Comparison of ENCODE assay signal across 8 cellular contexts in the genomic region with DNA sequence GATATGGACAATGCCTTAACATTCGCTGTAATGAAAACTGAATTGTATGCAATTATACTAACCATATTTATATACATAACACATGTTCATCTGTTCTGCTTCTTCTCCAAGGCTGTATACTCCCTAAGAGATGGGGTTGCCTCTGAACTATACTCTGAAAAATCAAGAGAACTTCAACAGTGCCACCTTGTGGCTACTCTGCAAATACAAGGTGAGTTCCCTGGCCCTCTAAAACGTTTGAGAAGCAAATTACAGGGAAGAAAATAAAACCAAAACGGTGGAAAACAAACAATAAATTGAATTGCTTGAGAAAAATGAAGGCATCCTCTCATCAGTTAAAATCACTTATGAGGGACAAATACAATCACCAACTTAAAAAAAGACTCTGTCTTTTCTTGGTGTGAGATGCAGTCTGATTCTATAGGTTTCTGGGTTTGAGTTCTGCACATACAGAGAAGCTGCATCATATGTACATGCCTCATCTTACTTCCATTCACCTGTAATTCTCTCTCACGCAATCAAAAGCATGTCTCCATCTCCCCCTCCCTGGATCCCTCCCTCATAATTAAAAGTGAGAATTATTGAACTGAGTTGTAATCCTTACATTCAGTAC.
A peak's percentile ranks its signal among the peaks of the same experiment; 100 is the strongest.
DNase-seq lines count a peak whose midpoint lies in the region; ATAC-seq, FAIRE-seq and TF ChIP-seq lines count a peak whose summit lies in the region.

No MANE protein-coding gene starts in this region.

- intact Hi-C loops in endothelial cell of umbilical vein (cut with micrococcal nuclease) = loop anchor here (1.0 kb wide), 3 partner anchors 278 to 490 kb away; no protein-coding TSS in a partner anchor

- peak; percentile 48 for ATAC-seq in HG02588 (IDR thresholded peaks at IDR 0.05; ENCODE audit: unreplicated experiment)
- ATAC-seq in upper lobe of left lung (ENCODE audit: low FRiP score in 2 of 2) = peak; percentile 82 to 85

- WGBS in upper lobe of left lung, 2 donors = 26 to 28% methylated on average over 4 of the region's 4 CpGs

- POLR2A ChIA-PET in endothelial cell of umbilical vein (lab: Charles Lee) = no interaction called here

- H2AFZ ChIP-seq in endothelial cell of umbilical vein (ENCODE audit: low read depth, low read length) = no peak overlapping the region

- H3K4me3 ChIP-seq in endothelial cell of umbilical vein (replicated peaks in 1 of 3; ENCODE audit: insufficient read depth in 1 of 3, low read depth in 1 of 3, low read length in 3 of 3) (no peak overlapping the region), upper lobe of left lung (no peak overlapping the region)

- no peaks in the 10 kb centered on the region for H3K9me3 ChIP-seq in endothelial cell of umbilical vein (replicated peaks; ENCODE audit: control insufficient read depth, insufficient read depth, low read length)
- H3K9me3 ChIP-seq in upper lobe of left lung = no peaks in the 10 kb centered on the region

- DNase-seq in GF-D8 (lab: John Stamatoyannopoulos, UW) = peak; percentile 20
- peak; percentile 24 for DNase-seq in NCI-H2081 treated with DMSO at 0.1 percent for 48 hours (lab: John Stamatoyannopoulos, UW)
- peak; percentile 37 for DNase-seq in activated CD4-positive, CD25-positive, alpha-beta regulatory T cell treated with anti-CD3 and anti-CD28 coated beads, Interleukin-2, amount 50 U/mL, for 16 hours (ENCODE audit: low read depth, low spot score)
- DNase-seq in endothelial cell of umbilical vein (ENCODE audit: low read depth, low spot score) = peak; percentile 65
- peak; percentile 71 for DNase-seq in myocyte (ENCODE audit: low read depth)
- no peak for DNase-seq in upper lobe of left lung

- H3K9me1 ChIP-seq in endothelial cell of umbilical vein (replicated peaks; ENCODE audit: control insufficient read depth, extremely low read depth, insufficient read depth, low read length) = no peaks in the 10 kb centered on the region

- H3K9ac ChIP-seq in endothelial cell of umbilical vein (replicated peaks; ENCODE audit: extremely low read depth, insufficient read depth, low read length) = no peak overlapping the region

- peak overlapping the region; percentile 47 for H3K27ac ChIP-seq in 22Rv1
- no peak overlapping the region for H3K27ac ChIP-seq in endothelial cell of umbilical vein (ENCODE audit: insufficient read depth, low read depth, low read length)
- peak overlapping the region in 2 of 4 donors; percentile 9 to 46 for H3K27ac ChIP-seq in upper lobe of left lung

- peak; percentile 85 for FAIRE-seq in endothelial cell of umbilical vein (lab: Jason Lieb, UNC)

- H3K4me1 ChIP-seq in endothelial cell of umbilical vein (ENCODE audit: control insufficient read depth, extremely low read depth, insufficient read depth, low read length) = no peaks in the 10 kb centered on the region
- peaks cover 3 to 25% (median 14%) of the 10 kb centered on the region in 4 donors for H3K4me1 ChIP-seq in upper lobe of left lung

- dilution Hi-C loops in endothelial cell of umbilical vein (cut with MboI; ENCODE audit: extremely low pct_ligation_motif_present, low sequenced_read_pairs) = no loop called here

- peak; percentile 86 for TF ChIP-seq CTCF in 22Rv1 (IDR thresholded peaks at IDR 0.05)
- TF ChIP-seq CTCF in endothelial cell of umbilical vein (IDR thresholded peaks at IDR 0.05; ENCODE audit: extremely low read depth in 1 of 2, insufficient read depth in 1 of 2, low read depth in 1 of 2, low read length in 2 of 2) = peak; percentile 52 to 58
- TF ChIP-seq CTCF in upper lobe of left lung (IDR thresholded peaks at IDR 0.05) = peak; percentile 65 to 76 (median 75)

- CTCF ChIA-PET in endothelial cell of umbilical vein (lab: Charles Lee) = interaction anchor here (1.0 to 6.5 kb wide), 22 partner anchors 8 to 543 kb away, joined by 3 to 292 read pairs (median 6); a partner anchor contains a TSS

- peaks cover 15% of the 10 kb centered on the region for H3K79me2 ChIP-seq in endothelial cell of umbilical vein (ENCODE audit: control insufficient read depth, insufficient read depth, low read length)

- BruUV-seq in endothelial cell of umbilical vein (replicated peaks; lab: Mats Ljungman, UMichigan) = no TSS peak

- H3K36me3 ChIP-seq in endothelial cell of umbilical vein (ENCODE audit: control insufficient read depth in 2 of 2, extremely low read depth in 1 of 2, insufficient read depth in 2 of 2, low read length in 2 of 2) (peaks cover 0 to 2% of the 10 kb centered on the region in 2 experiments), upper lobe of left lung (peaks cover 0 to 11% (median 2%) of the 10 kb centered on the region in 4 donors)

- H3K27me3 ChIP-seq in endothelial cell of umbilical vein (ENCODE audit: control insufficient read depth in 2 of 2, insufficient read depth in 2 of 2, low read length in 2 of 2) (no peaks in the 10 kb centered on the region), upper lobe of left lung (no peaks in the 10 kb centered on the region)

- no peak overlapping the region for H3K4me2 ChIP-seq in endothelial cell of umbilical vein (ENCODE audit: insufficient read depth, low read length)

- TF ChIP-seq POLR2A in endothelial cell of umbilical vein (IDR thresholded peaks at IDR 0.05; ENCODE audit: low read depth, low read length) = no peak
- no peak for TF ChIP-seq POLR2A in upper lobe of left lung (IDR thresholded peaks at IDR 0.05)

- peaks cover 14% of the 10 kb centered on the region for H4K20me1 ChIP-seq in endothelial cell of umbilical vein (replicated peaks; ENCODE audit: control insufficient read depth, extremely low read depth, insufficient read depth, low read length)

- TF ChIP-seq EP300 in upper lobe of left lung (IDR thresholded peaks at IDR 0.05) = no peak

TF ChIP-seq in endothelial cell of umbilical vein, 7 proteins besides CTCF, POLR2A, EP300 and RAD21:
- TF ChIP-seq GATA2 (IDR thresholded peaks at IDR 0.05; ENCODE audit: insufficient read depth, insufficient read length, low read depth, low read length) (no peak), EZH2 (IDR thresholded peaks at IDR 0.05; ENCODE audit: borderline replicate concordance, low read depth, low read length, severe bottlenecking) (no peak), JUN (IDR thresholded peaks at IDR 0.05; ENCODE audit: borderline replicate concordance, insufficient read depth, insufficient read length, low read depth) (no peak), MYC (IDR thresholded peaks at IDR 0.05; ENCODE audit: low read depth, low read length) (no peak), FOS (IDR thresholded peaks at IDR 0.05; ENCODE audit: borderline replicate concordance, insufficient read depth, low read length) (no peak), POLR2AphosphoS5 (IDR thresholded peaks at IDR 0.05; ENCODE audit: insufficient read depth, low read depth, low read length) (no peak)
- TF ChIP-seq, protein P1, sequence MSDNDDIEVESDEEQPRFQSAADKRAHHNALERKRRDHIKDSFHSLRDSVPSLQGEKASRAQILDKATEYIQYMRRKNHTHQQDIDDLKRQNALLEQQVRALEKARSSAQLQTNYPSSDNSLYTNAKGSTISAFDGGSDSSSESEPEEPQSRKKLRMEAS (IDR thresholded peaks at IDR 0.05; ENCODE audit: insufficient read depth, insufficient read length) = no peak

Comparison
In these comparisons a context has a peak if more than half of its experiments do, and no peak if none do; other contexts are left out.
1. DNase-seq: peak in GF-D8 (single experiment), NCI-H2081 treated with DMSO at 0.1 percent for 48 hours (single experiment), activated CD4-positive, CD25-positive, alpha-beta regulatory T cell treated with anti-CD3 and anti-CD28 coated beads, Interleukin-2, amount 50 U/mL, for 16 hours (single experiment), endothelial cell of umbilical vein (single experiment) and myocyte (single experiment); none in upper lobe of left lung (0 of 2).
2. Peak in every context shown above with its lines, with median percentiles within 50 percentile points of each other: CTCF ChIP-seq.